8 cellular contexts compared by ENCODE assay signal in genomic region chr5:172412724-172413260, GRCh38. TPM values are rescaled to one million over a fixed set of nuclear protein-coding genes. Genes with fewer than 3 reads are reported as not detected.
A peak's percentile ranks its signal among the peaks of the same experiment; 100 is the strongest.
DNase-seq lines count a peak whose midpoint lies in the region; ATAC-seq and TF ChIP-seq lines count a peak whose summit lies in the region.

No MANE protein-coding gene starts in this region.

- peaks cover 1 to 13% (median 3%) of the 10 kb centered on the region in 3 donors for H3K27me3 Mint-ChIP-seq in immature natural killer cell (ENCODE audit: low read depth in 3 of 3)

- peak overlapping the region; percentile 92 for H3K27ac ChIP-seq in SK-N-MC

- peak overlapping the region; percentile 54 for H3K9ac ChIP-seq in SK-N-MC (ENCODE audit: insufficient read length)

- no peaks in the 10 kb centered on the region for H3K27me3 ChIP-seq in GM06990 (replicated peaks; ENCODE audit: control insufficient read depth, insufficient read depth, low read length)

- H3K9me3 ChIP-seq in SK-N-MC (ENCODE audit: low read depth, low read length), result no peaks in the 10 kb centered on the region

- peaks cover 0 to 1% (median 0%) of the 10 kb centered on the region in 6 donors for H3K9me3 Mint-ChIP-seq in immature natural killer cell

- H3K36me3 Mint-ChIP-seq in immature natural killer cell, result no peaks in the 10 kb centered on the region

- H3K4me3 ChIP-seq in GM06990 (replicated peaks; ENCODE audit: low read depth, low read length) (no peak overlapping the region), SK-N-MC (peak overlapping the region; percentile 21), fibroblast of mammary gland (ENCODE audit: control insufficient read depth, low read depth, low read length) (no peak overlapping the region)

- ATAC-seq in GM21737 (IDR thresholded peaks at IDR 0.05; ENCODE audit: unreplicated experiment), result no peak
- ATAC-seq in HG03108 (IDR thresholded peaks at IDR 0.05; ENCODE audit: unreplicated experiment), result no peak
- no peak for ATAC-seq in HG03139 (IDR thresholded peaks at IDR 0.05; ENCODE audit: unreplicated experiment)

- no peak overlapping the region for H3K27ac Mint-ChIP-seq in immature natural killer cell

- H3K4me1 Mint-ChIP-seq in immature natural killer cell, result no peaks in the 10 kb centered on the region

- H3K36me3 ChIP-seq in GM06990 (ENCODE audit: control insufficient read depth, insufficient read depth, low read length) (no peaks in the 10 kb centered on the region), SK-N-MC (ENCODE audit: insufficient read depth, low read length) (no peaks in the 10 kb centered on the region; the same call in 1 of the 2 replicates)

- H3K4me3 Mint-ChIP-seq in immature natural killer cell, result no peak overlapping the region

- DNase-seq in GM06990 (ENCODE audit: extremely low read depth, insufficient read length) (peak; percentile 21), SK-N-MC (ENCODE audit: low read depth, low spot score) (peak; percentile 70), fibroblast of mammary gland (ENCODE audit: low read depth) (peak; percentile 100), pulmonary artery endothelial cell (ENCODE audit: low read depth, low spot score) (peak; percentile 63), immature natural killer cell (no peak)

- TF ChIP-seq CTCF in GM06990 (IDR thresholded peaks at IDR 0.05; ENCODE audit: insufficient read depth, low read length, poor library complexity, severe bottlenecking) (no peak), fibroblast of mammary gland (conservative IDR thresholded peaks at IDR 0.05; ENCODE audit: control insufficient read depth, insufficient read depth, low read depth, low read length) (no peak)

RNA-seq across cellular contexts. Expression of gene SH3PXD2B, which starts 41.5 kb away (rescaled TPM):
- 19.4 and 25.9 TPM in 2 replicates for total RNA-seq in pulmonary artery endothelial cell
- not detected for polyA plus RNA-seq in immature natural killer cell

Comparison
In these comparisons a context has a peak if more than half of its experiments do, and no peak if none do; other contexts are left out.
1. DNase-seq: peak in GM06990 (single experiment), SK-N-MC (single experiment), fibroblast of mammary gland (single experiment) and pulmonary artery endothelial cell (single experiment); none in immature natural killer cell (0 of 3).